ENCODE assay signal across 17 cellular contexts in the genomic region with DNA sequence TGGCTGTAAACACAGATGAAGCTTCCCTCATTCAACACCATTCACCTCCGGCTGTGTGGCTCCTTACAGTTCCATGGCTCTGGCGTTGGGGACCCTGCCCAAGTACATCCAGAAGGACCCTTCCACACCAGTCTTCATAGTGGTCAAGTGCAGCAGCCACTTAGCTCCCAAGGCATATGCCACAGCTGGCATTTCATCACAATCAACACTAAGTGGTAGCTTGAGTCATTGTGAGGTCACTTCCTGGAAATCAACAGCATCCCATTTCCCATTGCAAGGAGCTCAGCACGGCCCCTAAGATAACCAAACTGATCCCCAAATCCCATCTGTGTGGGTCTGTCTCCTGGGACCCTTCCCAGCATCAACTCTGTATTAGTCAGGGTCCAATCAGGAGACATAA.
A peak's percentile ranks its signal among the peaks of the same experiment; 100 is the strongest.
DNase-seq lines count a peak whose midpoint lies in the region; FAIRE-seq and TF ChIP-seq lines count a peak whose summit lies in the region.
"Had no signal": no experiment of that assay in that cellular context is flagged by ENCODE, and none has a peak within 500 bp of the region (broad histone marks: within the 10 kb centered on the region; RNA-seq: fewer than 3 reads in every experiment).

No MANE protein-coding gene starts in this region.

- TF ChIP-seq CTCF in choroid plexus epithelial cell (conservative IDR thresholded peaks at IDR 0.05; ENCODE audit: low read depth, low read length) (no peak), keratinocyte (optimal IDR thresholded peaks at IDR 0.05 in 1 of 3, IDR thresholded peaks at IDR 0.05 in 1 of 3, conservative IDR thresholded peaks at IDR 0.05 in 1 of 3; ENCODE audit: extremely low read depth in 1 of 3, insufficient read depth in 2 of 3, low read length in 3 of 3) (no peak), endodermal cell (conservative IDR thresholded peaks at IDR 0.05) (no peak)

- no peaks in the 10 kb centered on the region for H3K9me1 ChIP-seq in keratinocyte (ENCODE audit: control insufficient read depth, extremely low read depth, insufficient read depth, low read length)

- no peak overlapping the region for H3K27ac Mint-ChIP-seq in endodermal cell
- H3K27ac Mint-ChIP-seq: activated CD4-positive, alpha-beta memory T cell treated with anti-CD3 and anti-CD28 coated beads for 36 hours; immature natural killer cell had no signal

- no peak overlapping the region for H3K4me2 ChIP-seq in keratinocyte (ENCODE audit: control insufficient read depth, extremely low read depth, insufficient read depth, low read depth, low read length)

- no peak overlapping the region for H2AFZ ChIP-seq in keratinocyte (ENCODE audit: control insufficient read depth, low read length)

- WGBS in endodermal cell (ENCODE audit: insufficient coverage in 1 of 2, insufficient read length in 1 of 2), 2 experiments = 94 to 100% methylated on average over 1 to 3 of the region's 3 CpGs

- dilution Hi-C loops in keratinocyte (cut with MboI; ENCODE audit: extremely low pct_ligation_motif_present, low sequenced_read_pairs) = no loop called here

- no peaks in the 10 kb centered on the region for H3K4me1 Mint-ChIP-seq in endodermal cell
- H3K4me1 Mint-ChIP-seq: central memory CD8-positive, alpha-beta T cell; immature natural killer cell; neural crest cell had no signal

- H3K27ac ChIP-seq in keratinocyte (ENCODE audit: control insufficient read depth, insufficient read depth, low read length) (peak overlapping the region; percentile 55), endodermal cell (ENCODE audit: low read depth, low read length) (no peak overlapping the region)

- H3K27me3 ChIP-seq in keratinocyte (ENCODE audit: control insufficient read depth, extremely low read depth, insufficient read depth, low read length) (no peaks in the 10 kb centered on the region), endodermal cell (ENCODE audit: control insufficient read depth, insufficient read depth, low read length, poor library complexity, severe bottlenecking) (no peaks in the 10 kb centered on the region)

- H3K36me3 ChIP-seq in keratinocyte (ENCODE audit: control insufficient read depth in 2 of 2, extremely low read depth in 1 of 2, insufficient read depth in 2 of 2, low read length in 2 of 2) (peaks cover 0 to 6% of the 10 kb centered on the region in 2 experiments), endodermal cell (ENCODE audit: control insufficient read depth, insufficient read depth, low read length) (peaks cover 6% of the 10 kb centered on the region)

- no peak overlapping the region for H3K4me3 ChIP-seq in choroid plexus epithelial cell (ENCODE audit: low read depth, low read length)
- H3K4me3 ChIP-seq in keratinocyte (ENCODE audit: control insufficient read depth in 2 of 3, extremely low read depth in 1 of 3, insufficient read depth in 2 of 3, low read depth in 1 of 3, low read length in 3 of 3) = no peak overlapping the region
- no peak overlapping the region for H3K4me3 ChIP-seq in endodermal cell (ENCODE audit: low read length)
- H3K4me3 ChIP-seq: HAP-1 had no signal

- H3K4me1 ChIP-seq in keratinocyte (ENCODE audit: control insufficient read depth, extremely low read depth, insufficient read depth, low read length) (peaks cover 17% of the 10 kb centered on the region), endodermal cell (ENCODE audit: control insufficient read depth, insufficient read depth, low read length) (no peaks in the 10 kb centered on the region)
- H3K4me1 ChIP-seq: HAP-1 had no signal

- H3K9me3 Mint-ChIP-seq in endodermal cell = peaks cover 8% of the 10 kb centered on the region
- H3K9me3 Mint-ChIP-seq: central memory CD8-positive, alpha-beta T cell; immature natural killer cell had no signal

- peaks cover 32% of the 10 kb centered on the region for H3K36me3 Mint-ChIP-seq in endodermal cell (ENCODE audit: low read depth)

- no peaks in the 10 kb centered on the region for H3K27me3 Mint-ChIP-seq in endodermal cell (ENCODE audit: insufficient read depth)
- H3K27me3 Mint-ChIP-seq: activated CD4-positive, alpha-beta memory T cell treated with anti-CD3 and anti-CD28 coated beads for 36 hours; central memory CD8-positive, alpha-beta T cell had no signal

- no peak for FAIRE-seq in keratinocyte (lab: Jason Lieb, UNC)

- peak; percentile 30 for DNase-seq in ELF-1 (ENCODE audit: low read depth, low spot score)
- DNase-seq in NCI-H226 = peak; percentile 67
- peak; percentile 40 for DNase-seq in choroid plexus epithelial cell (ENCODE audit: low read depth)
- DNase-seq in keratinocyte (ENCODE audit: low read depth, low spot score) = no peak
- no peak for DNase-seq in COLO829 (ENCODE audit: low spot score)
- DNase-seq in endodermal cell = no peak
- DNase-seq in C1 segment of cervical spinal cord (lab: John Stamatoyannopoulos, UW) = no peak
- DNase-seq in NCI-H82 treated with DMSO at 0.1 percent for 48 hours (lab: John Stamatoyannopoulos, UW; ENCODE audit: unreplicated experiment) = no peak
- DNase-seq: activated CD4-positive, alpha-beta memory T cell treated with anti-CD3 and anti-CD28 coated beads for 36 hours; activated T-cell treated with anti-CD3 and anti-CD28 coated beads, Interleukin-2, amount 50 U/mL, for 48 hours; Calu3; immature natural killer cell; NCI-H2107; NCI-H748 treated with DMSO at 0.1 percent for 48 hours had no signal

- no peaks in the 10 kb centered on the region for H4K20me1 ChIP-seq in keratinocyte (ENCODE audit: control insufficient read depth, extremely low read depth, insufficient read depth, low read length)

- no peaks in the 10 kb centered on the region for H3K9me3 ChIP-seq in keratinocyte (ENCODE audit: control insufficient read depth, low read depth, low read length)
- peaks cover 4% of the 10 kb centered on the region for H3K9me3 ChIP-seq in endodermal cell (ENCODE audit: control insufficient read depth, low read length)
- H3K9me3 ChIP-seq: HAP-1 had no signal

- no peaks in the 10 kb centered on the region for H3K79me2 ChIP-seq in keratinocyte (ENCODE audit: control insufficient read depth, insufficient read depth, low read length)

- H3K4me3 Mint-ChIP-seq in endodermal cell = no peak overlapping the region
- H3K4me3 Mint-ChIP-seq: activated CD4-positive, alpha-beta memory T cell treated with anti-CD3 and anti-CD28 coated beads for 36 hours; central memory CD8-positive, alpha-beta T cell; immature natural killer cell; neural crest cell had no signal

- no peak overlapping the region for H3K9ac ChIP-seq in keratinocyte (ENCODE audit: control insufficient read depth, extremely low read depth, insufficient read depth, low read length)
- H3K9ac ChIP-seq in endodermal cell (ENCODE audit: extremely low read depth, low read length, poor library complexity, severe bottlenecking) = no peak overlapping the region

Comparison
In these comparisons a context has a peak if more than half of its experiments do, and no peak if none do; other contexts are left out.
1. DNase-seq: peak in ELF-1 (single experiment), NCI-H226 (single experiment) and choroid plexus epithelial cell (single experiment); none in keratinocyte (single experiment), COLO829 (single experiment), endodermal cell (single experiment), C1 segment of cervical spinal cord (0 of 14) and NCI-H82 treated with DMSO at 0.1 percent for 48 hours (single experiment).